Comparison of ENCODE assay signal across 32 cellular contexts in the genomic region with DNA sequence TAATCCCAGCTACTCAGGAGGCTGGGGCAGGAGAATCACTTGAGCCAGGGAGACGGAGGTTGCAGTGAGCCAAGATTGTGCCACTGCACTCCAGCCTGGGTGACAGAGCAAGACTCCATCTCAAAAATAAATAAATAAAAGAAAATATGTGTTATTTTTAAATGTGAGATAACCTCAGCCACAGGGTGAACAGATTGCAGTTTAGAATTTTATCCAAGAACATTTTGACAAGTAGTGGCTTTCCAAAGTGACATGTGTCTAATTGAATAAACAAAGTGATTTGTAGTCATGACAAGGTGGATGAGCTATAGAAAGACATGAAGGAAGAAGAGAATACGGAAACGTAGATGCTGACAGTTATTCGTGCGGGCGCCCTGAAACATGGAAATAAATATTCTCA.
"Had no signal": no experiment of that assay in that cellular context is flagged by ENCODE, and none has a peak within 500 bp of the region (broad histone marks: within the 10 kb centered on the region; RNA-seq: fewer than 3 reads in every experiment).

No MANE protein-coding gene starts in this region.

- H3K4me1 ChIP-seq: ascending aorta, breast epithelium had no signal

- H3K4me1 Mint-ChIP-seq: activated B cell treated with CpG ODN at 0.5 μM for 24 hours; activated naive CD8-positive, alpha-beta T cell treated with anti-CD3 and anti-CD28 coated beads, Interleukin-2, amount 10 ng/mL, durations not matched to agents 7 days and 5 days; activated T-helper 17 cell treated with anti-CD3 and anti-CD28 coated beads, Interleukin-2, amount 50 U/mL, for 72 hours; central memory CD8-positive, alpha-beta T cell had no signal

- H3K4me3 Mint-ChIP-seq: activated B cell treated with CpG ODN at 0.5 μM for 24 hours; activated CD8-positive, alpha-beta T cell treated with anti-CD3 and anti-CD28 coated beads for 36 hours; activated naive CD8-positive, alpha-beta T cell treated with anti-CD3 and anti-CD28 coated beads, Interleukin-2, amount 10 ng/mL, durations not matched to agents 7 days and 5 days; activated T-cell treated with anti-CD3 and anti-CD28 coated beads, Interleukin-2, amount 50 U/mL, for 4 hours; activated T-helper 17 cell treated with anti-CD3 and anti-CD28 coated beads, Interleukin-2, amount 50 U/mL, for 72 hours; central memory CD8-positive, alpha-beta T cell; dendritic cell treated with granulocyte-macrophage colony-stimulating factor and Interleukin-4, amounts not matched to agents 40 ng/mL and 50 ng/mL, for 4 days; endodermal cell; T-helper 17 cell; T-helper 2 cell treated with Interferon-gamma antibody and Interleukin-4, amounts not matched to agents 5 μg/mL and 100 μg/mL, for 36 hours had no signal

- H3K4me3 ChIP-seq: ascending aorta, breast epithelium, cardiac muscle cell, coronary artery, dorsolateral prefrontal cortex had no signal

- H3K27me3 ChIP-seq: ascending aorta, breast epithelium, cardiac muscle cell, dorsolateral prefrontal cortex had no signal

- H3K9me3 ChIP-seq: ascending aorta, breast epithelium had no signal

- H3K27me3 Mint-ChIP-seq: activated B cell treated with CpG ODN at 0.5 μM for 24 hours; activated naive CD8-positive, alpha-beta T cell treated with anti-CD3 and anti-CD28 coated beads, Interleukin-2, amount 10 ng/mL, durations not matched to agents 7 days and 5 days; brain; central memory CD8-positive, alpha-beta T cell; dendritic cell treated with granulocyte-macrophage colony-stimulating factor and Interleukin-4, amounts not matched to agents 40 ng/mL and 50 ng/mL, for 4 days had no signal

- H3K36me3 ChIP-seq: ascending aorta, breast epithelium, cardiac muscle cell, WERI-Rb-1 had no signal

- DNase-seq: activated B cell treated with CpG ODN at 0.5 μM for 24 hours; activated CD4-positive, alpha-beta T cell treated with anti-CD3 and anti-CD28 coated beads for 48 hours; activated CD4-positive, alpha-beta T cell treated with anti-CD3 and anti-CD28 coated beads, Interleukin-2, amount 50 U/mL, for 1 hour; activated CD4-positive, alpha-beta T cell treated with anti-CD3 and anti-CD28 coated beads, Interleukin-2, amount 50 U/mL, for 48 hours; activated CD8-positive, alpha-beta memory T cell treated with anti-CD3 and anti-CD28 coated beads for 24 hours; activated CD8-positive, alpha-beta T cell treated with anti-CD3 and anti-CD28 coated beads for 36 hours; activated effector memory CD4-positive, alpha-beta T cell treated with Interleukin-2 at 50 U/mL for 16 hours; activated gamma-delta T cell treated with Interleukin-2 at 50 U/mL for 16 hours; activated naive CD4-positive, alpha-beta T cell treated with anti-CD3 and anti-CD28 coated beads, Interleukin-2, amount 50 U/mL, for 16 hours; activated naive CD4-positive, alpha-beta T cell treated with Interleukin-2 at 50 U/mL for 16 hours; activated naive CD8-positive, alpha-beta T cell treated with anti-CD3 and anti-CD28 coated beads, Interleukin-2, amount 10 ng/mL, durations not matched to agents 7 days and 5 days; activated T-cell treated with anti-CD3 and anti-CD28 coated beads, Interleukin-2, amount 50 U/mL, for 4 hours; dorsolateral prefrontal cortex; effector memory CD4-positive, alpha-beta T cell; endodermal cell; foreskin fibroblast; head of caudate nucleus; T-helper 1 cell; T-helper 17 cell; T1000; WERI-Rb-1 had no signal

- H3K27ac Mint-ChIP-seq: activated B cell treated with CpG ODN at 0.5 μM for 24 hours; activated CD8-positive, alpha-beta T cell treated with anti-CD3 and anti-CD28 coated beads for 36 hours; activated naive CD8-positive, alpha-beta T cell treated with anti-CD3 and anti-CD28 coated beads, Interleukin-2, amount 10 ng/mL, durations not matched to agents 7 days and 5 days; activated T-helper 17 cell treated with anti-CD3 and anti-CD28 coated beads, Interleukin-2, amount 50 U/mL, for 72 hours; dendritic cell treated with granulocyte-macrophage colony-stimulating factor and Interleukin-4, amounts not matched to agents 40 ng/mL and 50 ng/mL, for 4 days; endodermal cell; T-helper 17 cell; T-helper 2 cell treated with Interferon-gamma antibody and Interleukin-4, amounts not matched to agents 5 μg/mL and 100 μg/mL, for 36 hours had no signal

- H3K9me3 Mint-ChIP-seq: activated CD8-positive, alpha-beta T cell treated with anti-CD3 and anti-CD28 coated beads for 36 hours; activated naive CD8-positive, alpha-beta T cell treated with anti-CD3 and anti-CD28 coated beads, Interleukin-2, amount 10 ng/mL, durations not matched to agents 7 days and 5 days; activated T-helper 17 cell treated with anti-CD3 and anti-CD28 coated beads, Interleukin-2, amount 50 U/mL, for 72 hours; dendritic cell treated with granulocyte-macrophage colony-stimulating factor and Interleukin-4, amounts not matched to agents 40 ng/mL and 50 ng/mL, for 4 days; T-helper 2 cell treated with Interferon-gamma antibody and Interleukin-4, amounts not matched to agents 5 μg/mL and 100 μg/mL, for 36 hours had no signal

- H3K36me3 Mint-ChIP-seq: activated naive CD8-positive, alpha-beta T cell treated with anti-CD3 and anti-CD28 coated beads, Interleukin-2, amount 10 ng/mL, durations not matched to agents 7 days and 5 days had no signal

- H3K27ac ChIP-seq: ascending aorta, breast epithelium, cardiac muscle cell, coronary artery, dorsolateral prefrontal cortex, WERI-Rb-1 had no signal

- ATAC-seq: activated CD4-positive, CD25-positive, alpha-beta regulatory T cell treated with anti-CD3 and anti-CD28 coated beads, Interleukin-2, amount 50 U/mL, for 24 hours; activated CD8-positive, alpha-beta T cell treated with anti-CD3 and anti-CD28 coated beads for 36 hours; activated T-cell treated with anti-CD3 and anti-CD28 coated beads, Interleukin-2, amount 50 U/mL, for 4 hours; activated T-helper 17 cell treated with anti-CD3 and anti-CD28 coated beads, Interleukin-2, amount 50 U/mL, for 72 hours; esophagus mucosa; T-helper 17 cell had no signal
